ENCODE assay signal across 24 cellular contexts in genomic region chr7:1509226-1509625, GRCh38. TPM values are rescaled to one million over a fixed set of nuclear protein-coding genes. Genes with fewer than 3 reads are reported as not detected.
"Had no signal": no experiment of that assay in that cellular context is flagged by ENCODE, and none has a peak within 500 bp of the region (broad histone marks: within the 10 kb centered on the region; RNA-seq: fewer than 3 reads in every experiment).

No MANE protein-coding gene starts in this region.

- H3K79me2 ChIP-seq: parathyroid adenoma had no signal

- H3K9ac ChIP-seq: parathyroid adenoma had no signal

- ATAC-seq: gastroesophageal sphincter; heart right ventricle; SK-N-SH treated with all-trans-retinoic acid at 6 μM for 48 hours; stimulated activated naive B cell treated with anti-CD40 and anti-IgM and Interleukin-4, amounts not matched to agents 10 μg/mL and 1 μg/mL and 100 μg/mL, for 72 hours had no signal

- H3K36me3 ChIP-seq: cardiac muscle cell, esophagus muscularis mucosa, gastroesophageal sphincter, heart right ventricle, left ventricle myocardium inferior, neutrophil, tibial nerve, uterus had no signal

- H3K27ac ChIP-seq: cardiac muscle cell, esophagus muscularis mucosa, gastroesophageal sphincter, heart right ventricle, left ventricle myocardium inferior, neutrophil, parathyroid adenoma, tibial nerve, uterus had no signal

- H3K9me3 ChIP-seq: esophagus muscularis mucosa, gastroesophageal sphincter, heart right ventricle, left ventricle myocardium inferior, neutrophil, tibial nerve, uterus had no signal

- H3K4me3 Mint-ChIP-seq: activated CD4-positive, alpha-beta memory T cell treated with anti-CD3 and anti-CD28 coated beads for 36 hours; immature natural killer cell had no signal

- H3K27ac Mint-ChIP-seq: activated CD4-positive, alpha-beta memory T cell treated with anti-CD3 and anti-CD28 coated beads for 36 hours; immature natural killer cell had no signal

- H3K4me1 ChIP-seq: parathyroid adenoma had no signal

- H3K27me3 Mint-ChIP-seq: activated CD4-positive, alpha-beta memory T cell treated with anti-CD3 and anti-CD28 coated beads for 36 hours; stimulated activated naive B cell treated with anti-CD40 and anti-IgM and Interleukin-4, amounts not matched to agents 10 μg/mL and 1 μg/mL and 100 μg/mL, for 72 hours had no signal

- H3K9me3 Mint-ChIP-seq: activated CD4-positive, alpha-beta memory T cell treated with anti-CD3 and anti-CD28 coated beads for 36 hours; immature natural killer cell; stimulated activated naive B cell treated with anti-CD40 and anti-IgM and Interleukin-4, amounts not matched to agents 10 μg/mL and 1 μg/mL and 100 μg/mL, for 72 hours had no signal

- H2AFZ ChIP-seq: parathyroid adenoma had no signal

- DNase-seq: activated CD4-positive, alpha-beta memory T cell treated with anti-CD3 and anti-CD28 coated beads for 36 hours; activated CD4-positive, CD25-positive, alpha-beta regulatory T cell treated with anti-CD3 and anti-CD28 coated beads, Interleukin-2, amount 50 U/mL, for 72 hours; activated effector memory CD4-positive, alpha-beta T cell treated with anti-CD3 and anti-CD28 coated beads, Interleukin-2, amount 50 U/mL, for 16 hours; activated naive CD4-positive, alpha-beta T cell treated with anti-CD3 and anti-CD28 coated beads, Interleukin-2, amount 50 U/mL, for 16 hours; activated T-cell treated with anti-CD3 and anti-CD28 coated beads, Interleukin-2, amount 50 U/mL, for 48 hours; amniotic stem cell; dermis blood vessel endothelial cell; effector memory CD4-positive, alpha-beta T cell; heart right ventricle; immature natural killer cell; kidney glomerular epithelial cell; left ventricle myocardium inferior; stimulated activated naive B cell treated with anti-CD40 and anti-IgM and Interleukin-4, amounts not matched to agents 10 μg/mL and 1 μg/mL and 100 μg/mL, for 72 hours; uterus had no signal

- H3K4me3 ChIP-seq: cardiac muscle cell, esophagus muscularis mucosa, gastroesophageal sphincter, heart right ventricle, left ventricle myocardium inferior, tibial nerve, uterus had no signal

- H3K27me3 ChIP-seq: cardiac muscle cell, heart right ventricle, neutrophil, uterus had no signal

- H3K36me3 Mint-ChIP-seq: immature natural killer cell had no signal

RNA-seq across cellular contexts. Expression of gene TMEM184A, which starts 46.8 kb away (rescaled TPM):
- total RNA-seq: activated CD4-positive, alpha-beta memory T cell treated with anti-CD3 and anti-CD28 coated beads for 36 hours; endothelial cell of umbilical vein; mononuclear cell; T-helper 1 cell treated with Interleukin-12 subunit alpha and Interleukin-12 subunit beta and Interleukin-4 antibody, amounts not matched to agents 30 ng/mL and 1 ng/mL, for 36 hours had no signal
- polyA plus RNA-seq: immature natural killer cell had no signal
